8 cellular contexts compared by ENCODE assay signal in the genomic region with DNA sequence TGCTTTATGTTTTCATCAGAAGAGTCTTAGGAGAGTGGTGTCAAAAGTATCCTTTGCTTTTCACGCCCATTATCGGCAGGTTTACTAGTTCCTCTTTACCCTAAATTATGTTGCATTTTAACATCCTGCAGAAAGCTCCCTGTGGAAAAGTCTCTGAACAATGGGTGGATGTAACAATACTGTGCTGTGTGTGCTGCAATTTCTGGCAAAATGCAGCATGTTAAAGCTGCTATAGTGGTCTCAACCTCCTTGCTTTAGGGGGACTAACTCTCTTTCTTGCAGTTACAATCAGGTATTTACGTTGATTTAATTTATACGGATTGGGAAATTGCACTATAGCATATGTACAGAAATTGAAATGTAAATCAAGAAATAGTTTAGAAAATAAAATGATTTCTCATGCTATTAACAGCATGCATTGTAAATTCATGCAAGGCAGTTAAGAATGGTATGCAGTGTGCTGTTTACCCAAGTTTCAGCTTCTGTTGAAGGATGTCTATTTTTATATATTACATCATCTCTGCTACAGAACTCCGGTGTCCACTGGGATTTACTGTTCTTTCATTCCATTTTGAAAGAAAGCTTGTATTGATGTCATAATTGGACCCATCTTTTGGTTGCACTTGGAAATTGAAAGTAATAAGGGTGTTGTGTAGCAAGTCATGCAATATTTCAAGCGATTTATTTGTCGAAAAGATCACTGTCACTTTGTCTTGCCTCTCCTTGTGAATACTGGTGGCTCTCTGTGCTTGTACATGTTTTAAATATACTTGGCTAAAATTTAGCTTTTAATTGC.
DNase-seq lines count a peak whose midpoint lies in the region; ATAC-seq and TF ChIP-seq lines count a peak whose summit lies in the region.

No MANE protein-coding gene starts in this region.

- peaks cover 22% of the 10 kb centered on the region for H3K9me3 ChIP-seq in BLaER1

- H3K9ac ChIP-seq in BLaER1, result no peak overlapping the region

- peak overlapping the region; percentile 38 for H3K4me2 ChIP-seq in BLaER1

- H4K20me1 ChIP-seq in BLaER1, result no peaks in the 10 kb centered on the region

- peaks cover 16% of the 10 kb centered on the region for H3K4me1 ChIP-seq in BLaER1

- H3K27ac Mint-ChIP-seq in nephron, result peak overlapping the region in 2 of 3 experiments; percentile 13 to 52
- H3K27ac Mint-ChIP-seq in activated T-cell treated with anti-CD3 and anti-CD28 coated beads, Interleukin-2, amount 50 U/mL, for 24 hours, result no peak overlapping the region
- H3K27ac Mint-ChIP-seq in stimulated activated naive B cell treated with anti-CD40 and anti-IgM and Interleukin-4, amounts not matched to agents 10 μg/mL and 1 μg/mL and 100 μg/mL, for 72 hours, result no peak overlapping the region

- H3K4me3 ChIP-seq in BLaER1, result no peak overlapping the region
- peak overlapping the region; percentile 2 to 70 (median 50) for H3K4me3 ChIP-seq in dorsolateral prefrontal cortex

- H3K4me3 Mint-ChIP-seq in nephron, result no peak overlapping the region
- no peak overlapping the region for H3K4me3 Mint-ChIP-seq in activated T-cell treated with anti-CD3 and anti-CD28 coated beads, Interleukin-2, amount 50 U/mL, for 24 hours
- H3K4me3 Mint-ChIP-seq in stimulated activated naive B cell treated with anti-CD40 and anti-IgM and Interleukin-4, amounts not matched to agents 10 μg/mL and 1 μg/mL and 100 μg/mL, for 72 hours, result no peak overlapping the region

- H3K9me3 Mint-ChIP-seq in nephron, result no peaks in the 10 kb centered on the region
- H3K9me3 Mint-ChIP-seq in activated T-cell treated with anti-CD3 and anti-CD28 coated beads, Interleukin-2, amount 50 U/mL, for 24 hours, result peaks cover 6% of the 10 kb centered on the region
- H3K9me3 Mint-ChIP-seq in stimulated activated naive B cell treated with anti-CD40 and anti-IgM and Interleukin-4, amounts not matched to agents 10 μg/mL and 1 μg/mL and 100 μg/mL, for 72 hours, result peaks cover 0 to 4% of the 10 kb centered on the region in 2 donors

- intact Hi-C loops in dorsolateral prefrontal cortex (cut with DNase I), result no loop called here

- no peak for ATAC-seq in stimulated activated naive B cell treated with anti-CD40 and anti-IgM and Interleukin-4, amounts not matched to agents 10 μg/mL and 1 μg/mL and 100 μg/mL, for 72 hours (replicated peaks)

- peak; percentile 23 to 55 for DNase-seq in NCI-H2081 (lab: John Stamatoyannopoulos, UW)
- no peak for DNase-seq in dorsolateral prefrontal cortex
- DNase-seq in activated gamma-delta T cell treated with Interleukin-2 at 50 U/mL for 16 hours, result no peak
- no peak for DNase-seq in activated T-cell treated with anti-CD3 and anti-CD28 coated beads, Interleukin-2, amount 50 U/mL, for 24 hours
- no peak for DNase-seq in stimulated activated naive B cell treated with anti-CD40 and anti-IgM and Interleukin-4, amounts not matched to agents 10 μg/mL and 1 μg/mL and 100 μg/mL, for 72 hours
- no peak for DNase-seq in activated naive CD4-positive, alpha-beta T cell treated with Interleukin-2 at 50 U/mL for 16 hours

- H3K27me3 Mint-ChIP-seq in nephron (ENCODE audit: low read depth), result no peaks in the 10 kb centered on the region
- no peaks in the 10 kb centered on the region for H3K27me3 Mint-ChIP-seq in activated T-cell treated with anti-CD3 and anti-CD28 coated beads, Interleukin-2, amount 50 U/mL, for 24 hours
- H3K27me3 Mint-ChIP-seq in stimulated activated naive B cell treated with anti-CD40 and anti-IgM and Interleukin-4, amounts not matched to agents 10 μg/mL and 1 μg/mL and 100 μg/mL, for 72 hours, result no peaks in the 10 kb centered on the region

- H3K27ac ChIP-seq in BLaER1 (peak overlapping the region; percentile 5; the same call in 1 of the 2 replicates), dorsolateral prefrontal cortex (peak overlapping the region; percentile 44 to 98 (median 95))

- peaks cover 23% of the 10 kb centered on the region for H3K36me3 Mint-ChIP-seq in nephron (ENCODE audit: low read depth)
- H3K36me3 Mint-ChIP-seq in activated T-cell treated with anti-CD3 and anti-CD28 coated beads, Interleukin-2, amount 50 U/mL, for 24 hours (ENCODE audit: low read depth), result peaks cover 41% of the 10 kb centered on the region
- peaks cover 13 to 25% of the 10 kb centered on the region in 2 donors for H3K36me3 Mint-ChIP-seq in stimulated activated naive B cell treated with anti-CD40 and anti-IgM and Interleukin-4, amounts not matched to agents 10 μg/mL and 1 μg/mL and 100 μg/mL, for 72 hours

- no peaks in the 10 kb centered on the region for H3K27me3 ChIP-seq in BLaER1
- H3K27me3 ChIP-seq in dorsolateral prefrontal cortex, result no peaks in the 10 kb centered on the region

- peaks cover 23% of the 10 kb centered on the region for H3K36me3 ChIP-seq in BLaER1

- peaks cover 14% of the 10 kb centered on the region for H3K4me1 Mint-ChIP-seq in nephron
- peaks cover 20% of the 10 kb centered on the region for H3K4me1 Mint-ChIP-seq in activated T-cell treated with anti-CD3 and anti-CD28 coated beads, Interleukin-2, amount 50 U/mL, for 24 hours (ENCODE audit: low read depth)
- H3K4me1 Mint-ChIP-seq in stimulated activated naive B cell treated with anti-CD40 and anti-IgM and Interleukin-4, amounts not matched to agents 10 μg/mL and 1 μg/mL and 100 μg/mL, for 72 hours, result peaks cover 0 to 2% of the 10 kb centered on the region in 2 donors

- TF ChIP-seq CTCF in dorsolateral prefrontal cortex (IDR thresholded peaks at IDR 0.05 in 54 of 56, conservative IDR thresholded peaks at IDR 0.05 in 2 of 56; ENCODE audit: low read depth in 1 of 56, partially characterized antibody in 56 of 56) (peak in 6 of 56 donors; percentile 6 to 22 (median 10)), nephron (IDR thresholded peaks at IDR 0.05; ENCODE audit: unreplicated experiment in 3 of 3) (no peak)

Comparison
In these comparisons a context has a peak if more than half of its experiments do, and no peak if none do; other contexts are left out.
1. DNase-seq: peak in NCI-H2081 (2 of 2); none in dorsolateral prefrontal cortex (0 of 10), activated gamma-delta T cell treated with Interleukin-2 at 50 U/mL for 16 hours (single experiment), activated T-cell treated with anti-CD3 and anti-CD28 coated beads, Interleukin-2, amount 50 U/mL, for 24 hours (single experiment), stimulated activated naive B cell treated with anti-CD40 and anti-IgM and Interleukin-4, amounts not matched to agents 10 μg/mL and 1 μg/mL and 100 μg/mL, for 72 hours (single experiment) and activated naive CD4-positive, alpha-beta T cell treated with Interleukin-2 at 50 U/mL for 16 hours (single experiment).
2. H3K27ac Mint-ChIP-seq: peak in nephron (2 of 3); none in activated T-cell treated with anti-CD3 and anti-CD28 coated beads, Interleukin-2, amount 50 U/mL, for 24 hours (single experiment) and stimulated activated naive B cell treated with anti-CD40 and anti-IgM and Interleukin-4, amounts not matched to agents 10 μg/mL and 1 μg/mL and 100 μg/mL, for 72 hours (single experiment).